In genomic region chr1:114227059-114227458, GRCh38 we compare ENCODE assay signal across 24 cellular contexts.
DNase-seq lines count a peak whose midpoint lies in the region; ATAC-seq, FAIRE-seq and TF ChIP-seq lines count a peak whose summit lies in the region.
"Had no signal": no experiment of that assay in that cellular context is flagged by ENCODE, and none has a peak within 500 bp of the region (broad histone marks: within the 10 kb centered on the region; RNA-seq: fewer than 3 reads in every experiment).

No MANE protein-coding gene starts in this region.

- H2BK20ac ChIP-seq in H1 (ENCODE audit: low read length): 0 out of 2 replicates have a peak overlapping the region, but pooled peaks have one; percentile 16

- H3K4me1 ChIP-seq in right atrium auricular region: no peaks in the 10 kb centered on the region
- no peaks in the 10 kb centered on the region for H3K4me1 ChIP-seq in H1 (replicated peaks in 1 of 4; ENCODE audit: control insufficient read depth in 3 of 4, insufficient read depth in 4 of 4, low read length in 3 of 4)
- peaks cover 8% of the 10 kb centered on the region for H3K4me1 ChIP-seq in left ventricle myocardium inferior
- H3K4me1 ChIP-seq: A549, BE2C had no signal

- POLR2A ChIA-PET in H1 (lab: Charles Lee; ENCODE audit: partially characterized antibody): no interaction called here

- H3K36me3 ChIP-seq in right atrium auricular region (no peaks in the 10 kb centered on the region), H1 (ENCODE audit: control insufficient read depth in 2 of 4, insufficient read depth in 4 of 4, low read length in 3 of 4) (no peaks in the 10 kb centered on the region), left ventricle myocardium inferior (no peaks in the 10 kb centered on the region)
- H3K36me3 ChIP-seq: BE2C; BLaER1 treated with 17β-estradiol and CSF1 and Interleukin-3, amounts not matched to agents 10 nM and 100 nM had no signal

- no peak overlapping the region for H3K27ac Mint-ChIP-seq in stimulated activated naive CD8-positive, alpha-beta T cell treated with anti-CD3 and anti-CD28 coated beads, Interleukin-15, amount 100 ng/mL, for 72 hours
- H3K27ac Mint-ChIP-seq: GM23338 had no signal

- no peaks in the 10 kb centered on the region for H3K27me3 Mint-ChIP-seq in stimulated activated naive CD8-positive, alpha-beta T cell treated with anti-CD3 and anti-CD28 coated beads, Interleukin-15, amount 100 ng/mL, for 72 hours

- DNase-seq in Right ventricle myocardium superior (no peak), right atrium auricular region (ENCODE audit: low spot score) (no peak), H1 (ENCODE audit: low read depth in 1 of 2, low spot score in 2 of 2) (no peak), left ventricle myocardium inferior (peak; percentile 26), CD1c-positive myeloid dendritic cell (ENCODE audit: extremely low spot score) (no peak)
- no peak for DNase-seq in stimulated activated naive CD8-positive, alpha-beta T cell treated with anti-CD3 and anti-CD28 coated beads, Interleukin-15, amount 100 ng/mL, for 72 hours
- DNase-seq: 8988T; ACHN; AML-193; BE2C; Calu3; CD4-positive, alpha-beta memory T cell; COR-L47; DMS53; DMS79 treated with DMSO at 0.1 percent for 48 hours; GF-D8; HCEC 1CT had no signal

- no peak overlapping the region for H3K27ac ChIP-seq in right atrium auricular region
- H3K27ac ChIP-seq in H1 (ENCODE audit: low read depth, low read length): no peak overlapping the region
- no peak overlapping the region for H3K27ac ChIP-seq in left ventricle myocardium inferior (replicated peaks)
- H3K27ac ChIP-seq: A549; BLaER1 treated with 17β-estradiol and CSF1 and Interleukin-3, amounts not matched to agents 10 nM and 100 nM had no signal

- TF ChIP-seq CTCF in right atrium auricular region (IDR thresholded peaks at IDR 0.05) (no peak), H1 (IDR thresholded peaks at IDR 0.05; ENCODE audit: control extremely low read depth in 1 of 3, insufficient read depth in 1 of 3, low read depth in 1 of 3, low read length in 3 of 3) (no peak), left ventricle myocardium inferior (IDR thresholded peaks at IDR 0.05; ENCODE audit: borderline replicate concordance) (no peak)

- no peak overlapping the region for H3K14ac ChIP-seq in H1 (ENCODE audit: insufficient read length)

- FAIRE-seq in H1 (lab: Jason Lieb, UNC): no peak
- FAIRE-seq: A549, GM12891, GM18507, H54 had no signal

- H2BK12ac ChIP-seq in H1 (ENCODE audit: low read depth, low read length): no peak overlapping the region

- no peaks in the 10 kb centered on the region for H3K79me2 ChIP-seq in H1 (ENCODE audit: control insufficient read depth in 1 of 2, insufficient read depth in 2 of 2, low read length in 2 of 2)

- H3K9me3 Mint-ChIP-seq in stimulated activated naive CD8-positive, alpha-beta T cell treated with anti-CD3 and anti-CD28 coated beads, Interleukin-15, amount 100 ng/mL, for 72 hours: no peaks in the 10 kb centered on the region
- H3K9me3 Mint-ChIP-seq: CD14-positive monocyte; CD4-positive, alpha-beta memory T cell; GM23338 had no signal

- peak; percentile 87 for ATAC-seq in Right ventricle myocardium superior (ENCODE audit: poor library complexity)
- ATAC-seq in stimulated activated naive CD8-positive, alpha-beta T cell treated with anti-CD3 and anti-CD28 coated beads, Interleukin-15, amount 100 ng/mL, for 72 hours: no peak
- ATAC-seq: A549, GM23338 had no signal

- no peak overlapping the region for H4K8ac ChIP-seq in H1 (ENCODE audit: extremely low read depth, insufficient read depth, low read length)

- no peak overlapping the region for H2BK15ac ChIP-seq in H1 (ENCODE audit: low read length)

- H3K56ac ChIP-seq in H1 (replicated peaks; ENCODE audit: insufficient read length, low read depth, low read length): no peak overlapping the region

- no peak overlapping the region for H3K18ac ChIP-seq in H1 (ENCODE audit: extremely low read depth, low read length)

- H2BK120ac ChIP-seq in H1 (replicated peaks; ENCODE audit: low read depth, low read length): no peak overlapping the region

- no peak overlapping the region for H3K4me3 ChIP-seq in right atrium auricular region
- H3K4me3 ChIP-seq in H1 (ENCODE audit: extremely low read depth in 1 of 4, insufficient read depth in 2 of 4, low read depth in 3 of 4, low read length in 4 of 4): no peak overlapping the region
- H3K4me3 ChIP-seq in left ventricle myocardium inferior: no peak overlapping the region
- H3K4me3 ChIP-seq: A549; BLaER1 treated with 17β-estradiol and CSF1 and Interleukin-3, amounts not matched to agents 10 nM and 100 nM; GM23338 had no signal

- no peak overlapping the region; a peak in 1 of 7 replicates for H3K9ac ChIP-seq in H1 (replicated peaks in 1 of 4; ENCODE audit: extremely low read depth in 1 of 4, low read depth in 3 of 4, low read length in 3 of 4)
- H3K9ac ChIP-seq: BLaER1 treated with 17β-estradiol and CSF1 and Interleukin-3, amounts not matched to agents 10 nM and 100 nM had no signal

- no peaks in the 10 kb centered on the region for H3K79me1 ChIP-seq in H1 (ENCODE audit: low read depth, low read length)

- no peak overlapping the region for H3K4ac ChIP-seq in H1 (replicated peaks; ENCODE audit: insufficient read length, low read depth, low read length)

- no peak overlapping the region for H3K4me2 ChIP-seq in H1 (ENCODE audit: insufficient read depth in 1 of 2, low read depth in 2 of 2, low read length in 2 of 2)
- H3K4me2 ChIP-seq: A549; BLaER1 treated with 17β-estradiol and CSF1 and Interleukin-3, amounts not matched to agents 10 nM and 100 nM; GM23338 had no signal

- H3K4me3 Mint-ChIP-seq in stimulated activated naive CD8-positive, alpha-beta T cell treated with anti-CD3 and anti-CD28 coated beads, Interleukin-15, amount 100 ng/mL, for 72 hours: no peak overlapping the region
- H3K4me3 Mint-ChIP-seq: CD14-positive monocyte; CD4-positive, alpha-beta memory T cell; GM23338 had no signal

- H3K27me3 ChIP-seq in right atrium auricular region (no peaks in the 10 kb centered on the region), H1 (replicated peaks in 1 of 4; ENCODE audit: control insufficient read depth in 3 of 4, extremely low read depth in 1 of 4, insufficient read depth in 3 of 4, low read length in 3 of 4) (peaks cover 0 to 3% (median 0%) of the 10 kb centered on the region in 4 experiments; a peak in 2 of 7 replicates), left ventricle myocardium inferior (ENCODE audit: low read depth) (peaks cover 6% of the 10 kb centered on the region)
- H3K27me3 ChIP-seq: BE2C; BLaER1 treated with 17β-estradiol and CSF1 and Interleukin-3, amounts not matched to agents 10 nM and 100 nM had no signal

- no peaks in the 10 kb centered on the region for H3K4me1 Mint-ChIP-seq in stimulated activated naive CD8-positive, alpha-beta T cell treated with anti-CD3 and anti-CD28 coated beads, Interleukin-15, amount 100 ng/mL, for 72 hours
- H3K4me1 Mint-ChIP-seq: GM23338 had no signal

- no peak for TF ChIP-seq EP300 in H1 (IDR thresholded peaks at IDR 0.05; ENCODE audit: borderline replicate concordance in 1 of 2, low read depth in 2 of 2, low read length in 2 of 2)

- no peak for TF ChIP-seq POLR2A in H1 (IDR thresholded peaks at IDR 0.05; ENCODE audit: control extremely low read depth in 1 of 2, low read depth in 2 of 2, low read length in 2 of 2)

- TF ChIP-seq RAD21 in H1 (IDR thresholded peaks at IDR 0.05 in 1 of 2, conservative IDR thresholded peaks at IDR 0.05 in 1 of 2; ENCODE audit: low read depth in 2 of 2, low read length in 2 of 2): no peak

- no peak overlapping the region for H2AK5ac ChIP-seq in H1 (ENCODE audit: low read depth, low read length)

- CTCF ChIA-PET in H1 (lab: Charles Lee; ENCODE audit: partially characterized antibody): no interaction called here

- intact Hi-C loops in Right ventricle myocardium superior (cut with DNase I) (no loop called here), left ventricle myocardium inferior (cut with micrococcal nuclease) (no loop called here)

- WGBS in H1 (ENCODE audit: extremely low coverage in 1 of 2, insufficient coverage in 1 of 2, insufficient read length in 1 of 2, insufficient replicate concordance in 2 of 2, low coverage in 1 of 2, low lambda C conversion rate in 2 of 2, missing lambda C conversion rate in 1 of 2), 2 experiments: 94% methylated on average over 4 of the region's 4 CpGs; no CpG with 5 or more reads in 1 of the 2 experiments

- H2BK5ac ChIP-seq in H1 (ENCODE audit: low read depth, low read length): no peak overlapping the region

- H4K20me1 ChIP-seq in H1 (replicated peaks in 1 of 2; ENCODE audit: control insufficient read depth in 1 of 2, insufficient read depth in 2 of 2, low read length in 2 of 2): no peaks in the 10 kb centered on the region
- H4K20me1 ChIP-seq: BLaER1 treated with 17β-estradiol and CSF1 and Interleukin-3, amounts not matched to agents 10 nM and 100 nM had no signal

- H4K91ac ChIP-seq in H1 (replicated peaks; ENCODE audit: insufficient read length, low read length): no peak overlapping the region

- H3K9me3 ChIP-seq in right atrium auricular region (no peaks in the 10 kb centered on the region), H1 (ENCODE audit: insufficient read depth in 2 of 2, low read depth in 1 of 2, low read length in 1 of 2) (no peaks in the 10 kb centered on the region), left ventricle myocardium inferior (replicated peaks) (no peaks in the 10 kb centered on the region)
- H3K9me3 ChIP-seq: A549; BE2C; BLaER1 treated with 17β-estradiol and CSF1 and Interleukin-3, amounts not matched to agents 10 nM and 100 nM had no signal

- no peak overlapping the region for H3K23ac ChIP-seq in H1 (ENCODE audit: insufficient read length)

- no peak overlapping the region for H4K5ac ChIP-seq in H1 (ENCODE audit: insufficient read length, low read depth, low read length)

- H2AFZ ChIP-seq in H1 (ENCODE audit: low read length): 0 out of 2 replicates have a peak overlapping the region, but pooled peaks have one; percentile 26

- no peaks in the 10 kb centered on the region; the same call in 1 of the 2 replicates for H3K23me2 ChIP-seq in H1 (ENCODE audit: low read depth, low read length)

TF ChIP-seq in H1, 55 proteins besides CTCF, POLR2A, EP300 and RAD21:
- TF ChIP-seq SAP30 (IDR thresholded peaks at IDR 0.05; ENCODE audit: insufficient read depth, insufficient replicate concordance, low read length) (no peak), SP1 (IDR thresholded peaks at IDR 0.05; ENCODE audit: low read depth, low read length) (no peak), SIX5 (IDR thresholded peaks at IDR 0.05; ENCODE audit: low read depth, low read length) (no peak), TBP (IDR thresholded peaks at IDR 0.05; ENCODE audit: low read depth, low read length) (no peak), GTF2F1 (IDR thresholded peaks at IDR 0.05; ENCODE audit: borderline replicate concordance, low read depth, low read length) (no peak), KDM4A (IDR thresholded peaks at IDR 0.05; ENCODE audit: low read depth, low read length, severe bottlenecking) (no peak)
- TF ChIP-seq, protein P1, sequence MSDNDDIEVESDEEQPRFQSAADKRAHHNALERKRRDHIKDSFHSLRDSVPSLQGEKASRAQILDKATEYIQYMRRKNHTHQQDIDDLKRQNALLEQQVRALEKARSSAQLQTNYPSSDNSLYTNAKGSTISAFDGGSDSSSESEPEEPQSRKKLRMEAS (IDR thresholded peaks at IDR 0.05): no peak
